32 cellular contexts compared by ENCODE assay signal in the genomic region with DNA sequence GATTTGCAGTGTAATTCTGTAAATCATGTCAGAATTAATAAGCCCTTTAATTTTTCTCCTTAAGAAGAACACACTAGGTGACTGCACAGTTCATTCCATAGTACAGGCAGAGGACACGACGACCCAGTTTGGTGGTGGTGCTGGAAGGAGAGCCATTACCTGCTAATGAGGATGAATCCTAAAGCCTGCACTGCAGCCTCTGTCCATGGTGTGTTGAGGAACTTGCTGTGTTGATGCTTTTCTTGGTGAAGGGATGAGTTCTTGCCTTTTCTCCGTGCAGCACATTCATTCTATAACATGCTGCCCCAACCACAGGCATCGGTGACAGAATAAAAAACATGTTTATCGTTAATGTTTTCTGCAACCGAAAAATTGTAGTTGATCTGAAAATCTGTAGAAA.
"Had no signal": no experiment of that assay in that cellular context is flagged by ENCODE, and none has a peak within 500 bp of the region (broad histone marks: within the 10 kb centered on the region; RNA-seq: fewer than 3 reads in every experiment).

No MANE protein-coding gene starts in this region.

- H3K9me3 ChIP-seq: adrenal gland, body of pancreas, breast epithelium had no signal

- H3K9me3 Mint-ChIP-seq: activated B cell treated with CpG ODN at 0.5 μM for 24 hours; activated CD4-positive, alpha-beta memory T cell treated with anti-CD3 and anti-CD28 coated beads for 36 hours; activated CD4-positive, alpha-beta T cell treated with anti-CD3 and anti-CD28 coated beads, Interleukin-2, amount 10 ng/mL, durations not matched to agents 24 days and 14 days; activated CD8-positive, alpha-beta T cell treated with anti-CD3 and anti-CD28 coated beads for 36 hours; activated naive CD4-positive, alpha-beta T cell treated with anti-CD3 and anti-CD28 coated beads for 36 hours; activated naive CD4-positive, alpha-beta T cell treated with anti-CD3 and anti-CD28 coated beads, Interleukin-2, amount 50 U/mL, for 72 hours; activated naive CD8-positive, alpha-beta T cell treated with anti-CD3 and anti-CD28 coated beads for 36 hours; activated T-cell treated with anti-CD3 and anti-CD28 coated beads, Interleukin-2, amount 50 U/mL, for 4 hours; activated T-cell treated with anti-CD3 and anti-CD28 coated beads, Interleukin-2, amount 50 U/mL, for 72 hours; activated T-helper 1 cell treated with anti-CD3 and anti-CD28 coated beads, Interleukin-12 subunit alpha, Interleukin-12 subunit beta, Interleukin-2, Interleukin-4 antibody, amounts not matched to agents 30 ng/mL and 10 ng/mL and 1 ng/mL, durations not matched to agents 14 hours and 24 hours and 36 hours; activated T-helper 17 cell treated with anti-CD3 and anti-CD28 coated beads, Interleukin-2, amount 50 U/mL, for 72 hours; T-helper 1 cell treated with Interleukin-12 subunit alpha and Interleukin-12 subunit beta and Interleukin-4 antibody, amounts not matched to agents 30 μg/mL and 1 μg/mL, for 36 hours had no signal

- H3K4me3 ChIP-seq: adrenal gland, body of pancreas, breast epithelium had no signal

- ATAC-seq: activated CD8-positive, alpha-beta T cell treated with anti-CD3 and anti-CD28 coated beads for 36 hours; activated naive CD4-positive, alpha-beta T cell treated with anti-CD3 and anti-CD28 coated beads, Interleukin-2, amount 50 U/mL, for 72 hours; activated T-cell treated with anti-CD3 and anti-CD28 coated beads, Interleukin-2, amount 50 U/mL, for 4 hours; activated T-cell treated with anti-CD3 and anti-CD28 coated beads, Interleukin-2, amount 50 U/mL, for 72 hours; activated T-helper 17 cell treated with anti-CD3 and anti-CD28 coated beads, Interleukin-2, amount 50 U/mL, for 72 hours; body of pancreas had no signal

- DNase-seq: activated B cell treated with CpG ODN at 0.5 μM for 24 hours; activated CD4-positive, alpha-beta memory T cell treated with anti-CD3 and anti-CD28 coated beads for 36 hours; activated CD4-positive, alpha-beta T cell treated with anti-CD3 and anti-CD28 coated beads for 4 hours; activated CD4-positive, alpha-beta T cell treated with anti-CD3 and anti-CD28 coated beads, Interleukin-2, amount 10 ng/mL, durations not matched to agents 24 days and 14 days; activated CD4-positive, alpha-beta T cell treated with anti-CD3 and anti-CD28 coated beads, Interleukin-2, amount 50 U/mL, for 1 hour; activated CD4-positive, alpha-beta T cell treated with anti-CD3 and anti-CD28 coated beads, Interleukin-2, amount 50 U/mL, for 4 hours; activated CD4-positive, CD25-positive, alpha-beta regulatory T cell treated with anti-CD3 and anti-CD28 coated beads, Interleukin-2, amount 50 U/mL, for 72 hours; activated CD8-positive, alpha-beta memory T cell treated with anti-CD3 and anti-CD28 coated beads, Interleukin-2, amount 50 U/mL, for 4 hours; activated CD8-positive, alpha-beta T cell treated with anti-CD3 and anti-CD28 coated beads for 36 hours; activated effector memory CD4-positive, alpha-beta T cell treated with anti-CD3 and anti-CD28 coated beads, Interleukin-2, amount 50 U/mL, for 16 hours; activated gamma-delta T cell treated with Interleukin-2 at 50 U/mL for 16 hours; activated naive CD4-positive, alpha-beta T cell; activated naive CD4-positive, alpha-beta T cell treated with anti-CD3 and anti-CD28 coated beads for 36 hours; activated naive CD4-positive, alpha-beta T cell treated with anti-CD3 and anti-CD28 coated beads, Interleukin-2, amount 50 U/mL, for 16 hours; activated naive CD8-positive, alpha-beta T cell treated with anti-CD3 and anti-CD28 coated beads for 36 hours; activated T-cell treated with anti-CD3 and anti-CD28 coated beads for 4 hours; activated T-cell treated with anti-CD3 and anti-CD28 coated beads, Interleukin-2, amount 50 U/mL, for 1 hour; activated T-cell treated with anti-CD3 and anti-CD28 coated beads, Interleukin-2, amount 50 U/mL, for 4 hours; activated T-cell treated with anti-CD3 and anti-CD28 coated beads, Interleukin-2, amount 50 U/mL, for 72 hours; adrenal gland; amniotic stem cell; aorta; body of pancreas; brain microvascular endothelial cell; central memory CD4-positive, alpha-beta T cell; T-helper 1 cell had no signal

- H3K4me1 ChIP-seq: adrenal gland, body of pancreas, breast epithelium had no signal

- H3K4me1 Mint-ChIP-seq: activated B cell treated with CpG ODN at 0.5 μM for 24 hours; activated CD4-positive, alpha-beta T cell treated with anti-CD3 and anti-CD28 coated beads, Interleukin-2, amount 10 ng/mL, durations not matched to agents 24 days and 14 days; activated naive CD8-positive, alpha-beta T cell treated with anti-CD3 and anti-CD28 coated beads for 36 hours; activated T-helper 17 cell treated with anti-CD3 and anti-CD28 coated beads, Interleukin-2, amount 50 U/mL, for 72 hours had no signal

- H3K27me3 ChIP-seq: adrenal gland, body of pancreas, breast epithelium had no signal

- H3K4me3 Mint-ChIP-seq: activated B cell treated with CpG ODN at 0.5 μM for 24 hours; activated CD4-positive, alpha-beta memory T cell treated with anti-CD3 and anti-CD28 coated beads for 36 hours; activated CD4-positive, alpha-beta T cell treated with anti-CD3 and anti-CD28 coated beads, Interleukin-2, amount 10 ng/mL, durations not matched to agents 24 days and 14 days; activated CD8-positive, alpha-beta T cell treated with anti-CD3 and anti-CD28 coated beads for 36 hours; activated naive CD4-positive, alpha-beta T cell treated with anti-CD3 and anti-CD28 coated beads for 36 hours; activated naive CD8-positive, alpha-beta T cell treated with anti-CD3 and anti-CD28 coated beads for 36 hours; activated T-cell treated with anti-CD3 and anti-CD28 coated beads, Interleukin-2, amount 50 U/mL, for 4 hours; activated T-cell treated with anti-CD3 and anti-CD28 coated beads, Interleukin-2, amount 50 U/mL, for 72 hours; activated T-helper 1 cell treated with anti-CD3 and anti-CD28 coated beads, Interleukin-12 subunit alpha, Interleukin-12 subunit beta, Interleukin-2, Interleukin-4 antibody, amounts not matched to agents 30 ng/mL and 10 ng/mL and 1 ng/mL, durations not matched to agents 14 hours and 24 hours and 36 hours; activated T-helper 17 cell treated with anti-CD3 and anti-CD28 coated beads, Interleukin-2, amount 50 U/mL, for 72 hours; T-helper 1 cell treated with Interleukin-12 subunit alpha and Interleukin-12 subunit beta and Interleukin-4 antibody, amounts not matched to agents 30 μg/mL and 1 μg/mL, for 36 hours had no signal

- H3K36me3 Mint-ChIP-seq: activated CD4-positive, alpha-beta memory T cell treated with anti-CD3 and anti-CD28 coated beads for 36 hours; activated naive CD4-positive, alpha-beta T cell treated with anti-CD3 and anti-CD28 coated beads, Interleukin-2, amount 50 U/mL, for 72 hours; activated naive CD8-positive, alpha-beta T cell treated with anti-CD3 and anti-CD28 coated beads for 36 hours had no signal

- H3K27ac ChIP-seq: adrenal gland, body of pancreas, brain microvascular endothelial cell, breast epithelium, VCaP had no signal

- H3K36me3 ChIP-seq: adrenal gland, brain microvascular endothelial cell, breast epithelium had no signal

- H3K27ac Mint-ChIP-seq: activated B cell treated with CpG ODN at 0.5 μM for 24 hours; activated CD4-positive, alpha-beta memory T cell treated with anti-CD3 and anti-CD28 coated beads for 36 hours; activated CD4-positive, alpha-beta T cell treated with anti-CD3 and anti-CD28 coated beads, Interleukin-2, amount 10 ng/mL, durations not matched to agents 24 days and 14 days; activated CD8-positive, alpha-beta T cell treated with anti-CD3 and anti-CD28 coated beads for 36 hours; activated naive CD4-positive, alpha-beta T cell treated with anti-CD3 and anti-CD28 coated beads for 36 hours; activated naive CD4-positive, alpha-beta T cell treated with anti-CD3 and anti-CD28 coated beads, Interleukin-2, amount 50 U/mL, for 72 hours; activated naive CD8-positive, alpha-beta T cell treated with anti-CD3 and anti-CD28 coated beads for 36 hours; activated T-cell treated with anti-CD3 and anti-CD28 coated beads, Interleukin-2, amount 50 U/mL, for 72 hours; activated T-helper 1 cell treated with anti-CD3 and anti-CD28 coated beads, Interleukin-12 subunit alpha, Interleukin-12 subunit beta, Interleukin-2, Interleukin-4 antibody, amounts not matched to agents 30 ng/mL and 10 ng/mL and 1 ng/mL, durations not matched to agents 14 hours and 24 hours and 36 hours; activated T-helper 17 cell treated with anti-CD3 and anti-CD28 coated beads, Interleukin-2, amount 50 U/mL, for 72 hours; T-helper 1 cell treated with Interleukin-12 subunit alpha and Interleukin-12 subunit beta and Interleukin-4 antibody, amounts not matched to agents 30 μg/mL and 1 μg/mL, for 36 hours had no signal
